In genomic region chr11:73787643-73788537, GRCh38 we compare ENCODE assay signal across 8 cellular contexts.
DNase-seq lines count a peak whose midpoint lies in the region; ATAC-seq and TF ChIP-seq lines count a peak whose summit lies in the region.

Gene MRPL48 (plus strand): TSS chr11:73787874. CDS start chr11:73787972, 98 bp downstream.

- no peak for TF ChIP-seq CTCF in coronary artery (IDR thresholded peaks at IDR 0.05)

- DNase-seq in AML-193 (lab: John Stamatoyannopoulos, UW), result peak; percentile 90 to 91
- peak; percentile 96 for DNase-seq in GM19238 (ENCODE audit: insufficient read length, low spot score)
- peak; percentile 78 for DNase-seq in NCI-H524 treated with DMSO at 0.1 percent for 48 hours (lab: John Stamatoyannopoulos, UW)
- DNase-seq in activated CD4-positive, alpha-beta T cell treated with anti-CD3 and anti-CD28 coated beads for 48 hours, result peak; percentile 94
- peak; percentile 92 for DNase-seq in coronary artery (ENCODE audit: low spot score)
- DNase-seq in left kidney (ENCODE audit: low read depth, low spot score), result peak; percentile 97
- peak; percentile 90 for DNase-seq in stimulated activated CD4-positive, alpha-beta T cell treated with anti-CD3 and anti-CD28 coated beads, Interleukin-2, amount 100 ng/mL, for 24 hours

- peak within 1 kb of the TSS; percentile 88 for H3K4me3 ChIP-seq in coronary artery

- H3K27ac ChIP-seq in coronary artery, result peak within 1 kb of the TSS; percentile 29 to 91

- ATAC-seq in HG03457 (IDR thresholded peaks at IDR 0.05; ENCODE audit: unreplicated experiment), result peak; percentile 80

Comparison
In these comparisons a context has a peak if more than half of its experiments do, and no peak if none do; other contexts are left out.
1. Peak in every context shown above with its lines: DNase-seq, ATAC-seq, H3K4me3 ChIP-seq and H3K27ac ChIP-seq.